ENCODE assay signal across 27 cellular contexts in the genomic region with DNA sequence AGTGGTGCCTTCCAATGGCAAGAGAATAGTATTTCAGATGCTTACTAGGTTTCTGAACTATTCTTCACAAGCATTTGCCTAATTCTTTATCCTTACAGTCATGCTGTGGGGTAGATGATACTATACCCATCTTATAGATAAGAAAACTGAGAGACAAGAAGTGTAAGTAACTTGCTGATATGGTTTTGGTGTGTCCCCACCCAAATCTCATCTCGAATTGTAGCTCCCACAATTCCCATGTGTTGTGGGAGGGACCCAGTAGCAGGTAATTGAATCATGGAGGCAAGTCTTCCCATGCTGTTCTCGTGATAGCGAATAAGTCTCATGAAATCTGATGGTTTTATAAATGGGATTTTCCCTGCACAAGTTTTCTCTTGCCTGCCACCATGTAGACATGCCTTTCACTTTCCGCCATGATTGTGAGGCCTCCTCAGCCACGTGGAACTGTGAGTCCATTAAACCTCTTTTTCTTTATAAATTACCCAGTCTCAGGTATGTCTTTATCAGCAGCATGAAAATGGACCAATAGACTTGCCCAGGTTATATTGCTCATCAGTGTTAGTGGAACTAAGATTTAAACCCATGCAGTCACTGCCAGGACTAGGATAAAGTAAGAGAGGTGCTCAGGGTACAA.
"Had no signal": no experiment of that assay in that cellular context is flagged by ENCODE, and none has a peak within 500 bp of the region (broad histone marks: within the 10 kb centered on the region; RNA-seq: fewer than 3 reads in every experiment).

No MANE protein-coding gene starts in this region.

- H3K4me1 ChIP-seq: lower lobe of right lung, stomach, testis, thyroid gland, transverse colon, upper lobe of left lung, vagina had no signal

- H3K36me3 Mint-ChIP-seq: naive thymus-derived CD4-positive, alpha-beta T cell; natural killer cell treated with Interleukin-12 subunit alpha and Interleukin-12 subunit beta and Interleukin-15 and Interleukin-18, amount 100 ng/mL, for 72 hours had no signal

- H3K36me3 ChIP-seq: left lung, lower lobe of right lung, ovary, stomach, thyroid gland, transverse colon, upper lobe of left lung, vagina had no signal

- H3K27ac ChIP-seq: lower lobe of right lung, ovary, skin epidermis, stomach, testis, thyroid gland, transverse colon, upper lobe of left lung, vagina had no signal

- ATAC-seq: left colon; left lung; lower lobe of right lung; mucosa of descending colon; natural killer cell treated with Interleukin-12 subunit alpha and Interleukin-12 subunit beta and Interleukin-15 and Interleukin-18, amount 100 ng/mL, for 72 hours; right cardiac atrium; sciatic nerve; stimulated activated naive B cell treated with anti-CD40 and anti-IgM and Interleukin-4, amounts not matched to agents 10 μg/mL and 1 μg/mL and 100 μg/mL, for 72 hours; stimulated activated naive CD8-positive, alpha-beta T cell treated with anti-CD3 and anti-CD28 coated beads, Interleukin-15, Interleukin-2, amounts not matched to agents 100 U/mL and 50 U/mL, for 24 hours had no signal

- DNase-seq: hippocampal formation; kidney glomerular epithelial cell; left colon; left lung; lower lobe of right lung; mammary epithelial cell; midbrain; mucosa of descending colon; naive thymus-derived CD4-positive, alpha-beta T cell; ovary; right cardiac atrium; stimulated activated CD4-positive, alpha-beta T cell treated with anti-CD3 and anti-CD28 coated beads, Interleukin-12 subunit alpha, Interleukin-12 subunit beta, amount 100 ng/mL, for 4 hours; stimulated activated CD4-positive, alpha-beta T cell treated with anti-CD3 and anti-CD28 coated beads, Interleukin-15, amount 100 ng/mL, for 24 hours; stimulated activated CD4-positive, alpha-beta T cell treated with anti-CD3 and anti-CD28 coated beads, Interleukin-2, amount 100 ng/mL, for 24 hours; stimulated activated CD4-positive, alpha-beta T cell treated with anti-CD3 and anti-CD28 coated beads, Interleukin-4, amount 100 ng/mL, for 1 hour; stimulated activated naive B cell treated with anti-CD40 and anti-IgM and Interleukin-4, amounts not matched to agents 10 μg/mL and 1 μg/mL and 100 μg/mL, for 72 hours; stimulated activated naive CD8-positive, alpha-beta T cell treated with anti-CD3 and anti-CD28 coated beads, Interleukin-15, Interleukin-2, amounts not matched to agents 100 U/mL and 50 U/mL, for 24 hours; stomach; testis; thyroid gland; transverse colon; upper lobe of left lung had no signal

- H3K27ac Mint-ChIP-seq: naive thymus-derived CD4-positive, alpha-beta T cell; natural killer cell treated with Interleukin-12 subunit alpha and Interleukin-12 subunit beta and Interleukin-15 and Interleukin-18, amount 100 ng/mL, for 72 hours; progenitor cell of endocrine pancreas; stimulated activated naive B cell treated with anti-CD40 and anti-IgM and Interleukin-4, amounts not matched to agents 10 μg/mL and 1 μg/mL and 100 μg/mL, for 72 hours had no signal

- H3K27me3 ChIP-seq: left lung, ovary, stomach, testis, thyroid gland, transverse colon, upper lobe of left lung, vagina had no signal

- H3K4me3 Mint-ChIP-seq: naive thymus-derived CD4-positive, alpha-beta T cell; natural killer cell treated with Interleukin-12 subunit alpha and Interleukin-12 subunit beta and Interleukin-15 and Interleukin-18, amount 100 ng/mL, for 72 hours had no signal

- H3K9me3 ChIP-seq: left lung, lower lobe of right lung, mucosa of descending colon, ovary, stomach, testis, thyroid gland, transverse colon, upper lobe of left lung, vagina had no signal

- H3K4me3 ChIP-seq: left lung, lower lobe of right lung, mucosa of descending colon, ovary, skin epidermis, stomach, testis, thyroid gland, transverse colon, upper lobe of left lung, vagina had no signal

- H3K27me3 Mint-ChIP-seq: naive thymus-derived CD4-positive, alpha-beta T cell; natural killer cell treated with Interleukin-12 subunit alpha and Interleukin-12 subunit beta and Interleukin-15 and Interleukin-18, amount 100 ng/mL, for 72 hours; progenitor cell of endocrine pancreas; stimulated activated naive B cell treated with anti-CD40 and anti-IgM and Interleukin-4, amounts not matched to agents 10 μg/mL and 1 μg/mL and 100 μg/mL, for 72 hours had no signal
